Comparison of ENCODE assay signal across 22 cellular contexts in genomic region chr1:162753998-162754585, GRCh38. TPM values are rescaled to one million over a fixed set of nuclear protein-coding genes. Genes with fewer than 3 reads are reported as not detected.
DNase-seq lines count a peak whose midpoint lies in the region; ATAC-seq and TF ChIP-seq lines count a peak whose summit lies in the region.
"Had no signal": no experiment of that assay in that cellular context is flagged by ENCODE, and none has a peak within 500 bp of the region (broad histone marks: within the 10 kb centered on the region; RNA-seq: fewer than 3 reads in every experiment).

No MANE protein-coding gene starts in this region.

- no peak for TF ChIP-seq RAD21 in IMR-90 (IDR thresholded peaks at IDR 0.05; ENCODE audit: low read length)

- H3K4me2 ChIP-seq in IMR-90 (ENCODE audit: low read depth, low read length) = no peak overlapping the region
- H3K4me2 ChIP-seq: BLaER1, KMS-11 had no signal

- no peak for ATAC-seq in IMR-90 (ENCODE audit: low read depth)
- ATAC-seq in CD8-positive, alpha-beta T cell = no peak
- no peak for ATAC-seq in GM19467 (IDR thresholded peaks at IDR 0.05; ENCODE audit: unreplicated experiment)
- ATAC-seq: activated T-helper 17 cell treated with anti-CD3 and anti-CD28 coated beads, Interleukin-2, amount 50 U/mL, for 72 hours had no signal

- no peak overlapping the region for H4K5ac ChIP-seq in IMR-90 (ENCODE audit: low read depth, low read length)

- dilution Hi-C loops in IMR-90 (cut with HindIII; ENCODE audit: low sequenced_read_pairs, unreplicated experiment) = no loop called here

- peaks cover 10% of the 10 kb centered on the region; the same call in 1 of the 2 replicates for H4K20me1 ChIP-seq in IMR-90 (ENCODE audit: insufficient read depth, low read length)
- H4K20me1 ChIP-seq: BLaER1 had no signal

- peak overlapping the region; percentile 1; the same call in 1 of the 2 replicates for H3K27ac ChIP-seq in IMR-90 (ENCODE audit: insufficient read depth, low read length)
- no peak overlapping the region for H3K27ac ChIP-seq in CD8-positive, alpha-beta T cell (ENCODE audit: low read depth, low read length)
- H3K27ac ChIP-seq: BLaER1, KMS-11, WERI-Rb-1 had no signal

- H4K8ac ChIP-seq in IMR-90 (ENCODE audit: low read depth in 2 of 2, low read length in 2 of 2) = no peak overlapping the region

- no peaks in the 10 kb centered on the region for H3K9me3 ChIP-seq in IMR-90 (ENCODE audit: control insufficient read depth, insufficient read depth, low read length)
- H3K9me3 ChIP-seq in CD8-positive, alpha-beta T cell (ENCODE audit: low read length) = no peaks in the 10 kb centered on the region
- H3K9me3 ChIP-seq: BLaER1, esophagus muscularis mucosa, HAP-1 had no signal

- TF ChIP-seq CTCF in AG09309 (IDR thresholded peaks at IDR 0.05; ENCODE audit: control insufficient read depth, insufficient read depth, low read depth, low read length, missing control alignments) = no peak
- no peak for TF ChIP-seq CTCF in IMR-90 (conservative IDR thresholded peaks at IDR 0.05; ENCODE audit: low read depth, low read length)
- no peak for TF ChIP-seq CTCF in CD8-positive, alpha-beta T cell (IDR thresholded peaks at IDR 0.05)

- H3K4me3 ChIP-seq in AG09309 (ENCODE audit: control insufficient read depth, low read depth, low read length) (no peak overlapping the region), IMR-90 (ENCODE audit: insufficient read depth, low read depth, low read length) (no peak overlapping the region)
- no peak overlapping the region for H3K4me3 ChIP-seq in CD8-positive, alpha-beta T cell (ENCODE audit: low read depth, low read length)
- H3K4me3 ChIP-seq: BLaER1, esophagus muscularis mucosa, HAP-1 had no signal

- H3K79me1 ChIP-seq in IMR-90 (ENCODE audit: low read depth in 1 of 2, low read length in 2 of 2) = peaks cover 17 to 43% of the 10 kb centered on the region in 2 experiments; a peak in 3 of 4 replicates

- no peak overlapping the region for H4K91ac ChIP-seq in IMR-90 (ENCODE audit: insufficient read depth, low read depth, low read length)

- no peaks in the 10 kb centered on the region for H3K27me3 ChIP-seq in IMR-90 (ENCODE audit: control insufficient read depth, insufficient read depth, low read length)
- no peaks in the 10 kb centered on the region for H3K27me3 ChIP-seq in CD8-positive, alpha-beta T cell (ENCODE audit: insufficient read depth, low read length)
- H3K27me3 ChIP-seq: BLaER1, esophagus muscularis mucosa had no signal

- no peaks in the 10 kb centered on the region for H3K36me3 Mint-ChIP-seq in activated naive CD4-positive, alpha-beta T cell treated with anti-CD3 and anti-CD28 coated beads, Interleukin-2, amount 10 ng/mL, durations not matched to agents 7 days and 5 days
- no peaks in the 10 kb centered on the region for H3K36me3 Mint-ChIP-seq in CD8-positive, alpha-beta T cell
- H3K36me3 Mint-ChIP-seq: activated naive CD8-positive, alpha-beta T cell; memory B cell; naive B cell had no signal

- TF ChIP-seq POLR2A in IMR-90 (IDR thresholded peaks at IDR 0.05; ENCODE audit: low read depth, low read length) = no peak

- H3K4me3 Mint-ChIP-seq in activated naive CD4-positive, alpha-beta T cell treated with anti-CD3 and anti-CD28 coated beads, Interleukin-2, amount 10 ng/mL, durations not matched to agents 7 days and 5 days = no peak overlapping the region
- H3K4me3 Mint-ChIP-seq in CD8-positive, alpha-beta T cell = no peak overlapping the region
- H3K4me3 Mint-ChIP-seq: activated naive CD8-positive, alpha-beta T cell; activated T-helper 17 cell treated with anti-CD3 and anti-CD28 coated beads, Interleukin-2, amount 50 U/mL, for 72 hours; memory B cell had no signal

- intact Hi-C loops in IMR-90 (cut with micrococcal nuclease) = no loop called here
- intact Hi-C loops in CD8-positive, alpha-beta T cell (cut with DNase I, micrococcal nuclease) = no loop called here

- peaks cover 32% of the 10 kb centered on the region for H3K36me3 ChIP-seq in IMR-90 (ENCODE audit: control insufficient read depth, insufficient read depth, low read length)
- no peaks in the 10 kb centered on the region for H3K36me3 ChIP-seq in CD8-positive, alpha-beta T cell (ENCODE audit: insufficient read depth, low read length)
- H3K36me3 ChIP-seq: BLaER1, HAP-1, WERI-Rb-1 had no signal

- no peak overlapping the region for H3K18ac ChIP-seq in IMR-90 (ENCODE audit: low read depth, low read length)

- peaks cover 22% of the 10 kb centered on the region for H3K9me1 ChIP-seq in IMR-90 (ENCODE audit: insufficient read depth, low read length)

- no TSS peak for BruUV-seq in IMR-90 (replicated peaks; lab: Mats Ljungman, UMichigan)

- H3K9me3 Mint-ChIP-seq in activated naive CD4-positive, alpha-beta T cell treated with anti-CD3 and anti-CD28 coated beads, Interleukin-2, amount 10 ng/mL, durations not matched to agents 7 days and 5 days = no peaks in the 10 kb centered on the region
- no peaks in the 10 kb centered on the region for H3K9me3 Mint-ChIP-seq in CD8-positive, alpha-beta T cell

- POLR2A ChIA-PET in IMR-90 (lab: Charles Lee; ENCODE audit: unreplicated experiment) = no interaction called here
- POLR2A ChIA-PET in CD8-positive, alpha-beta T cell (lab: Charles Lee) = no interaction called here

- no peak overlapping the region for H2AK5ac ChIP-seq in IMR-90 (ENCODE audit: low read depth, low read length)

- H2AK9ac ChIP-seq in IMR-90 (replicated peaks; ENCODE audit: low read depth, low read length, poor library complexity) = peak overlapping the region; percentile 59

- H3K9ac ChIP-seq in IMR-90 (ENCODE audit: low read depth, low read length) = no peak overlapping the region
- H3K9ac ChIP-seq: BLaER1, KMS-11 had no signal

- H2AFZ ChIP-seq in IMR-90 (replicated peaks; ENCODE audit: low read length, poor library complexity) = no peak overlapping the region

- H2BK15ac ChIP-seq in IMR-90 (ENCODE audit: low read depth, low read length) = 0 out of 3 replicates have a peak overlapping the region, but pooled peaks have one; percentile 43

- H2BK5ac ChIP-seq in IMR-90 (ENCODE audit: low read depth, low read length, poor library complexity, severe bottlenecking) = peak overlapping the region; percentile 80

- peaks cover 14% of the 10 kb centered on the region; the same call in 1 of the 2 replicates for H3K4me1 ChIP-seq in IMR-90 (ENCODE audit: control insufficient read depth, insufficient read depth, low read length)
- H3K4me1 ChIP-seq in CD8-positive, alpha-beta T cell (ENCODE audit: insufficient read depth, low read length) = no peaks in the 10 kb centered on the region
- H3K4me1 ChIP-seq: BLaER1, HAP-1 had no signal

- no peak overlapping the region for H2BK20ac ChIP-seq in IMR-90 (ENCODE audit: low read depth, low read length)

- H3K27me3 Mint-ChIP-seq in activated naive CD4-positive, alpha-beta T cell treated with anti-CD3 and anti-CD28 coated beads, Interleukin-2, amount 10 ng/mL, durations not matched to agents 7 days and 5 days = no peaks in the 10 kb centered on the region
- no peaks in the 10 kb centered on the region for H3K27me3 Mint-ChIP-seq in CD8-positive, alpha-beta T cell (ENCODE audit: low read depth)
- H3K27me3 Mint-ChIP-seq: activated naive CD8-positive, alpha-beta T cell; activated T-helper 17 cell treated with anti-CD3 and anti-CD28 coated beads, Interleukin-2, amount 50 U/mL, for 72 hours had no signal

- WGBS in IMR-90 (ENCODE audit: extremely low coverage in 2 of 2, insufficient read length in 1 of 2), 2 experiments = 100% methylated on average over 1 of the region's 1 CpG; no CpG with 5 or more reads in 1 of the 2 experiments

- CTCF ChIA-PET in IMR-90 (lab: Yijun Ruan, JAX) = interaction anchor here (0.7 to 1.1 kb wide), 3 partner anchors 123 to 351 kb away, joined by 3 to 4 read pairs (median 3); no protein-coding TSS in a partner anchor
- CTCF ChIA-PET in activated naive CD4-positive, alpha-beta T cell treated with anti-CD3 and anti-CD28 coated beads, Interleukin-2, amount 10 ng/mL, durations not matched to agents 7 days and 5 days (lab: Charles Lee) = no interaction called here
- CTCF ChIA-PET in CD8-positive, alpha-beta T cell (lab: Charles Lee) = no interaction called here

- no peak overlapping the region for H2BK120ac ChIP-seq in IMR-90 (ENCODE audit: low read depth, low read length)

- H3K4ac ChIP-seq in IMR-90 (ENCODE audit: low read depth, low read length) = peak overlapping the region; percentile 60; the same call in 1 of the 2 replicates

- H3K14ac ChIP-seq in IMR-90 (replicated peaks; ENCODE audit: low read depth, low read length) = peak overlapping the region; percentile 30; the same call in 1 of the 2 replicates

- in situ Hi-C loops in IMR-90 (cut with MboI; ENCODE audit: low sequenced_read_pairs) = no loop called here

- no peak overlapping the region for H3K56ac ChIP-seq in IMR-90 (ENCODE audit: extremely low read depth, insufficient read depth, low read length)

- DNase-seq in AG09309 (ENCODE audit: low read depth) (peak; percentile 20), IMR-90 (peak; percentile 38), RPMI7951 (ENCODE audit: low read depth) (peak; percentile 45), lung microvascular endothelial cell (ENCODE audit: low read depth in 2 of 2) (peak; percentile 42 to 48), glomerular visceral epithelial cell (ENCODE audit: extremely low spot score) (no peak)
- no peak for DNase-seq in activated naive CD4-positive, alpha-beta T cell treated with anti-CD3 and anti-CD28 coated beads, Interleukin-2, amount 10 ng/mL, durations not matched to agents 7 days and 5 days
- DNase-seq in CD8-positive, alpha-beta T cell = no peak
- DNase-seq: activated CD8-positive, alpha-beta memory T cell treated with anti-CD3 and anti-CD28 coated beads, Interleukin-2, amount 50 U/mL, for 4 hours; effector memory CD4-positive, alpha-beta T cell; naive B cell; NCI-H2107; stimulated activated CD4-positive, alpha-beta T cell treated with anti-CD3 and anti-CD28 coated beads, Interleukin-12 subunit alpha, Interleukin-12 subunit beta, amount 100 ng/mL, for 4 hours; trophoblast cell; WERI-Rb-1 had no signal

- H3K27ac Mint-ChIP-seq in activated naive CD4-positive, alpha-beta T cell treated with anti-CD3 and anti-CD28 coated beads, Interleukin-2, amount 10 ng/mL, durations not matched to agents 7 days and 5 days = no peak overlapping the region
- H3K27ac Mint-ChIP-seq in CD8-positive, alpha-beta T cell = no peak overlapping the region
- H3K27ac Mint-ChIP-seq: activated naive CD8-positive, alpha-beta T cell; activated T-helper 17 cell treated with anti-CD3 and anti-CD28 coated beads, Interleukin-2, amount 50 U/mL, for 72 hours; memory B cell; naive B cell had no signal

- no peaks in the 10 kb centered on the region for H3K4me1 Mint-ChIP-seq in activated naive CD4-positive, alpha-beta T cell treated with anti-CD3 and anti-CD28 coated beads, Interleukin-2, amount 10 ng/mL, durations not matched to agents 7 days and 5 days
- no peaks in the 10 kb centered on the region for H3K4me1 Mint-ChIP-seq in CD8-positive, alpha-beta T cell (ENCODE audit: low read depth)
- H3K4me1 Mint-ChIP-seq: activated T-helper 17 cell treated with anti-CD3 and anti-CD28 coated beads, Interleukin-2, amount 50 U/mL, for 72 hours; memory B cell; naive B cell had no signal

- no peak overlapping the region for H3K23ac ChIP-seq in IMR-90 (ENCODE audit: low read depth, low read length)

RNA-seq across cellular contexts. Expression of gene HSD17B7, which starts 36.4 kb away (rescaled TPM):
- total RNA-seq in IMR-90 (2012; rRNA removed) = 11.7 and 17.7 TPM in 2 replicates
- polyA plus RNA-seq in IMR-90 (2012; rRNA removed) = 10.6 and 11.1 TPM in 2 replicates
- polyA plus RNA-seq in IMR-90 (2012; cell fraction: cytosol; rRNA removed) = 3.3 and 4.7 TPM in 2 replicates
- 7.1 and 15.5 TPM in 2 replicates for polyA plus RNA-seq in IMR-90 (2012; cell fraction: nucleus; rRNA removed; ENCODE audit: low replicate concordance)
- total RNA-seq in RPMI7951 (2014; rRNA removed; shearing (Covaris generic)) = 13.3 and 14.4 TPM in 2 replicates
- total RNA-seq in lung microvascular endothelial cell = 19.2 and 19.4 TPM in 2 replicates
- 10 to 100 TPM; 16.4 to 21.6 TPM for total RNA-seq in CD8-positive, alpha-beta T cell

Comparison
In these comparisons a context has a peak if more than half of its experiments do, and no peak if none do; other contexts are left out.
1. DNase-seq: peak in AG09309 (single experiment), IMR-90 (single experiment), RPMI7951 (single experiment) and lung microvascular endothelial cell (2 of 2); none in activated naive CD4-positive, alpha-beta T cell treated with anti-CD3 and anti-CD28 coated beads, Interleukin-2, amount 10 ng/mL, durations not matched to agents 7 days and 5 days (single experiment), CD8-positive, alpha-beta T cell (0 of 7) and glomerular visceral epithelial cell (single experiment).